ENCODE assay signal across 21 cellular contexts in genomic region chr1:164713446-164714204, GRCh38.
DNase-seq lines count a peak whose midpoint lies in the region; ATAC-seq and TF ChIP-seq lines count a peak whose summit lies in the region.
"Had no signal": no experiment of that assay in that cellular context is flagged by ENCODE, and none has a peak within 500 bp of the region (broad histone marks: within the 10 kb centered on the region; RNA-seq: fewer than 3 reads in every experiment).

No MANE protein-coding gene starts in this region.

- H3K4me1 ChIP-seq in IMR-90 (ENCODE audit: control insufficient read depth, insufficient read depth, low read length): peaks cover 19% of the 10 kb centered on the region
- peaks cover 20 to 73% of the 10 kb centered on the region in 2 donors for H3K4me1 ChIP-seq in adrenal gland (replicated peaks in 1 of 2)
- peaks cover 19 to 92% (median 25%) of the 10 kb centered on the region in 3 donors for H3K4me1 ChIP-seq in gastroesophageal sphincter
- H3K4me1 ChIP-seq in suprapubic skin: peaks cover 61% of the 10 kb centered on the region
- peaks cover 0 to 29% of the 10 kb centered on the region in 2 donors for H3K4me1 ChIP-seq in ascending aorta

- BruUV-seq in IMR-90 (replicated peaks; lab: Mats Ljungman, UMichigan): no TSS peak

- no peak overlapping the region for H2BK5ac ChIP-seq in IMR-90 (ENCODE audit: low read depth, low read length, poor library complexity, severe bottlenecking)

- 0 out of 3 replicates have a peak overlapping the region, but pooled peaks have one; percentile 41 for H2BK15ac ChIP-seq in IMR-90 (ENCODE audit: low read depth, low read length)

- H3K4me2 ChIP-seq in IMR-90 (ENCODE audit: low read depth, low read length): no peak overlapping the region

- H4K8ac ChIP-seq in IMR-90 (ENCODE audit: low read depth in 2 of 2, low read length in 2 of 2): no peak overlapping the region

- POLR2A ChIA-PET in IMR-90 (lab: Charles Lee; ENCODE audit: unreplicated experiment): no interaction called here

- H3K27me3 ChIP-seq in IMR-90 (ENCODE audit: control insufficient read depth, insufficient read depth, low read length): no peaks in the 10 kb centered on the region
- no peaks in the 10 kb centered on the region for H3K27me3 ChIP-seq in adrenal gland
- no peaks in the 10 kb centered on the region for H3K27me3 ChIP-seq in gastroesophageal sphincter
- no peaks in the 10 kb centered on the region for H3K27me3 ChIP-seq in suprapubic skin
- H3K27me3 ChIP-seq in ascending aorta: no peaks in the 10 kb centered on the region

- dilution Hi-C loops in IMR-90 (cut with HindIII; ENCODE audit: low sequenced_read_pairs, unreplicated experiment): no loop called here

- TF ChIP-seq CTCF in IMR-90 (conservative IDR thresholded peaks at IDR 0.05; ENCODE audit: low read depth, low read length) (no peak), adrenal gland (IDR thresholded peaks at IDR 0.05) (no peak), gastroesophageal sphincter (IDR thresholded peaks at IDR 0.05) (no peak), suprapubic skin (IDR thresholded peaks at IDR 0.05) (no peak), ascending aorta (IDR thresholded peaks at IDR 0.05) (no peak)

- H2AK9ac ChIP-seq in IMR-90 (replicated peaks; ENCODE audit: low read depth, low read length, poor library complexity): no peak overlapping the region

- H3K79me1 ChIP-seq in IMR-90 (ENCODE audit: low read depth in 1 of 2, low read length in 2 of 2): peaks cover 8 to 19% of the 10 kb centered on the region in 2 experiments; a peak in 2 of 4 replicates

- peaks cover 11% of the 10 kb centered on the region; the same call in 1 of the 2 replicates for H3K9me1 ChIP-seq in IMR-90 (ENCODE audit: insufficient read depth, low read length)

- H3K9me3 ChIP-seq in IMR-90 (ENCODE audit: control insufficient read depth, insufficient read depth, low read length) (no peaks in the 10 kb centered on the region), adrenal gland (replicated peaks in 1 of 3) (no peaks in the 10 kb centered on the region), gastroesophageal sphincter (no peaks in the 10 kb centered on the region), suprapubic skin (no peaks in the 10 kb centered on the region), ascending aorta (no peaks in the 10 kb centered on the region)

- no peak overlapping the region for H4K5ac ChIP-seq in IMR-90 (ENCODE audit: low read depth, low read length)

- in situ Hi-C loops in IMR-90 (cut with MboI; ENCODE audit: low sequenced_read_pairs): no loop called here

- no peak overlapping the region for H3K9ac ChIP-seq in IMR-90 (ENCODE audit: low read depth, low read length)
- H3K9ac ChIP-seq: parathyroid adenoma had no signal

- H2AK5ac ChIP-seq in IMR-90 (ENCODE audit: low read depth, low read length): no peak overlapping the region

- intact Hi-C loops in IMR-90 (cut with micrococcal nuclease) (loop anchor here (1.0 kb wide), 1 partner anchor 9 kb away; no protein-coding TSS in a partner anchor), adrenal gland (cut with DNase I) (loop anchor here in 1 of 2 donors (10.0 kb wide), 1 partner anchor 61 kb away; no protein-coding TSS in a partner anchor), ascending aorta (cut with DNase I) (no loop called here)

- TF ChIP-seq RAD21 in IMR-90 (IDR thresholded peaks at IDR 0.05; ENCODE audit: low read length): no peak

- no peak overlapping the region for H2AFZ ChIP-seq in IMR-90 (replicated peaks; ENCODE audit: low read length, poor library complexity)
- H2AFZ ChIP-seq: parathyroid adenoma had no signal

- no peak for TF ChIP-seq POLR2A in IMR-90 (IDR thresholded peaks at IDR 0.05; ENCODE audit: low read depth, low read length)
- no peak for TF ChIP-seq POLR2A in adrenal gland (IDR thresholded peaks at IDR 0.05)
- no peak for TF ChIP-seq POLR2A in gastroesophageal sphincter (IDR thresholded peaks at IDR 0.05)
- TF ChIP-seq POLR2A in suprapubic skin (IDR thresholded peaks at IDR 0.05): no peak

- no peak for ATAC-seq in IMR-90 (ENCODE audit: low read depth)
- no peak for ATAC-seq in gastroesophageal sphincter
- no peak for ATAC-seq in GM18873 (IDR thresholded peaks at IDR 0.05; ENCODE audit: low FRiP score, unreplicated experiment)
- ATAC-seq in GM18861 (IDR thresholded peaks at IDR 0.05; ENCODE audit: unreplicated experiment): no peak
- ATAC-seq: HCT116, natural killer cell had no signal

- no peaks in the 10 kb centered on the region for H3K36me3 ChIP-seq in IMR-90 (ENCODE audit: control insufficient read depth, insufficient read depth, low read length)
- no peaks in the 10 kb centered on the region for H3K36me3 ChIP-seq in adrenal gland (replicated peaks in 1 of 2)
- H3K36me3 ChIP-seq in gastroesophageal sphincter: no peaks in the 10 kb centered on the region
- H3K36me3 ChIP-seq in suprapubic skin: no peaks in the 10 kb centered on the region
- no peaks in the 10 kb centered on the region for H3K36me3 ChIP-seq in ascending aorta

- H4K91ac ChIP-seq in IMR-90 (ENCODE audit: insufficient read depth, low read depth, low read length): no peak overlapping the region

- no CpG with 5 or more reads among the region's 5 CpGs for whole genome bisulfite sequencing in IMR-90 (ENCODE audit: extremely low coverage in 2 of 2, insufficient read length in 1 of 2), 2 experiments
- WGBS in adrenal gland, 4 donors: 40 to 55% (median 49%) methylated on average over 5 of the region's 5 CpGs
- 23 to 25% methylated on average over 4 to 5 of the region's 5 CpGs for WGBS in gastroesophageal sphincter (ENCODE audit: low coverage in 1 of 2), 2 donors
- 56% methylated on average over 5 of the region's 5 CpGs for WGBS in suprapubic skin

- no peak overlapping the region for H3K4ac ChIP-seq in IMR-90 (ENCODE audit: low read depth, low read length)

- H3K56ac ChIP-seq in IMR-90 (ENCODE audit: extremely low read depth, insufficient read depth, low read length): no peak overlapping the region

- no peak overlapping the region for H2BK120ac ChIP-seq in IMR-90 (ENCODE audit: low read depth, low read length)

- H3K14ac ChIP-seq in IMR-90 (replicated peaks; ENCODE audit: low read depth, low read length): no peak overlapping the region

- no peak overlapping the region for H2BK20ac ChIP-seq in IMR-90 (ENCODE audit: low read depth, low read length)

- H3K4me3 ChIP-seq in IMR-90 (ENCODE audit: insufficient read depth, low read depth, low read length) (no peak overlapping the region), adrenal gland (no peak overlapping the region), gastroesophageal sphincter (no peak overlapping the region), suprapubic skin (no peak overlapping the region), ascending aorta (no peak overlapping the region)

- no peaks in the 10 kb centered on the region for H4K20me1 ChIP-seq in IMR-90 (ENCODE audit: insufficient read depth, low read length)

- CTCF ChIA-PET in IMR-90 (lab: Yijun Ruan, JAX): no interaction called here

- H3K27ac ChIP-seq in IMR-90 (ENCODE audit: insufficient read depth, low read length) (peak overlapping the region; percentile 9; the same call in 1 of the 2 replicates), adrenal gland (peak overlapping the region; percentile 34 to 91 (median 77)), gastroesophageal sphincter (peak overlapping the region; percentile 58 to 78 (median 75)), suprapubic skin (peak overlapping the region; percentile 57), ascending aorta (no peak overlapping the region)
- H3K27ac ChIP-seq: parathyroid adenoma had no signal

- H3K18ac ChIP-seq in IMR-90 (ENCODE audit: low read depth, low read length): no peak overlapping the region

- H3K23ac ChIP-seq in IMR-90 (ENCODE audit: low read depth, low read length): no peak overlapping the region

- DNase-seq in IMR-90: peak; percentile 27
- peak in 1 of 7 donors; percentile 52 for DNase-seq in adrenal gland
- DNase-seq in suprapubic skin (ENCODE audit: low spot score in 2 of 2): no peak
- no peak for DNase-seq in ascending aorta (ENCODE audit: low spot score in 2 of 2)
- DNase-seq: activated CD4-positive, alpha-beta T cell treated with anti-CD3 and anti-CD28 coated beads, Interleukin-2, amount 50 U/mL, for 48 hours; activated CD4-positive, CD25-positive, alpha-beta regulatory T cell; activated effector memory CD4-positive, alpha-beta T cell treated with Interleukin-2 at 50 U/mL for 16 hours; CD4-positive, alpha-beta T cell; foreskin melanocyte; islet precursor cell; mesendoderm; natural killer cell; NCI-H1436; NCI-H748 treated with DMSO at 0.1 percent for 48 hours; stimulated activated CD4-positive, alpha-beta T cell treated with anti-CD3 and anti-CD28 coated beads, Interleukin-15, amount 100 ng/mL, for 24 hours; T1000 had no signal

- no peak for TF ChIP-seq EP300 in gastroesophageal sphincter (IDR thresholded peaks at IDR 0.05)
- TF ChIP-seq EP300 in suprapubic skin (IDR thresholded peaks at IDR 0.05): no peak

TF ChIP-seq in IMR-90, 13 proteins besides CTCF, POLR2A, EP300 and RAD21:
- TF ChIP-seq RCOR1 (IDR thresholded peaks at IDR 0.05; ENCODE audit: insufficient replicate concordance, low read length): no peak
- 0 out of 2 replicates have a peak, but pooled peaks have one; percentile 8 for TF ChIP-seq CEBPB (IDR thresholded peaks at IDR 0.05; ENCODE audit: low read depth, low read length)

Comparison
In these comparisons a context has a peak if more than half of its experiments do, and no peak if none do; other contexts are left out.
1. H3K27ac ChIP-seq: peak in IMR-90 (single experiment), adrenal gland (5 of 5), gastroesophageal sphincter (4 of 4) and suprapubic skin (single experiment); none in ascending aorta (0 of 2).